15 cellular contexts compared by ENCODE assay signal in the genomic region with DNA sequence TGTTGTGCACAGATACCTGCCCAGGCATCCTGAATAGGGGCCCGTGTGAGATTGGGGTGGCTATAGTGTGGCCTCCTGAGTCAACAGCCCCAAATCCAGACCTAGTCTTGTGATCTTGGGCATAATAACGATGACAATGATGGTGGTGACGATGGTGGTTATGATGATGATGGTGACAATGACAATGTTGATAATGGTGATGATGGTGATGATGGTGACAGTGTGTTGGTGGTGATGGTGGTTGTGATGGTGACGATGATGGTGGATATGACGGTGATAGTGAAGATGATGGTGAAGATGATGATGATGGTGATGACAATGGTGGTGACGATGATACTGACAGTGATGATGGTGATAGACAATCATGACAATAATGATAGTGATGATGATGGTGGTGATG. TPM values are rescaled to one million over a fixed set of nuclear protein-coding genes. Genes with fewer than 3 reads are reported as not detected.
DNase-seq lines count a peak whose midpoint lies in the region; ATAC-seq and TF ChIP-seq lines count a peak whose summit lies in the region.
"Had no signal": no experiment of that assay in that cellular context is flagged by ENCODE, and none has a peak within 500 bp of the region (broad histone marks: within the 10 kb centered on the region; RNA-seq: fewer than 3 reads in every experiment).

No MANE protein-coding gene starts in this region.

- H3K27me3 Mint-ChIP-seq in CD4-positive, alpha-beta T cell = no peaks in the 10 kb centered on the region

- H3K36me3 ChIP-seq in esophagus muscularis mucosa = no peaks in the 10 kb centered on the region
- H3K36me3 ChIP-seq in trophoblast cell (ENCODE audit: control insufficient read depth in 1 of 2, insufficient read depth in 2 of 2, low read length in 2 of 2) = peaks cover 0 to 6% of the 10 kb centered on the region in 2 experiments

- peak overlapping the region; percentile 14 for H3K9ac ChIP-seq in trophoblast cell (ENCODE audit: low read length)

- H2BK5ac ChIP-seq in trophoblast cell (ENCODE audit: low read depth, low read length, poor library complexity) = no peak overlapping the region

- H3K36me3 Mint-ChIP-seq in CD4-positive, alpha-beta T cell (ENCODE audit: low read depth) = peaks cover 27% of the 10 kb centered on the region

- peaks cover 14% of the 10 kb centered on the region for H3K79me2 ChIP-seq in trophoblast cell (ENCODE audit: control insufficient read depth, insufficient read depth, low read length, poor library complexity)

- peaks cover 30% of the 10 kb centered on the region for H3K79me1 ChIP-seq in trophoblast cell (ENCODE audit: low read length)

- no peak for DNase-seq in CD4-positive, alpha-beta T cell
- DNase-seq in HEK293T (ENCODE audit: extremely low spot score) = no peak
- DNase-seq in esophagus muscularis mucosa (ENCODE audit: extremely low spot score) = no peak
- DNase-seq in trophoblast cell = no peak
- no peak for DNase-seq in DMS79 treated with DMSO at 0.1 percent for 48 hours (lab: John Stamatoyannopoulos, UW)
- no peak for DNase-seq in HPDE6-E6E7 (ENCODE audit: extremely low spot score)
- DNase-seq in NCI-H2171 (lab: John Stamatoyannopoulos, UW) = no peak
- DNase-seq: activated naive CD4-positive, alpha-beta T cell treated with Interleukin-2 at 50 U/mL for 16 hours; BE2C; NCI-H1930; NCI-H774; SIG-M5; stimulated activated CD4-positive, alpha-beta T cell treated with anti-CD3 and anti-CD28 coated beads, Interleukin-15, amount 100 ng/mL, for 24 hours had no signal

- H3K4ac ChIP-seq in trophoblast cell (ENCODE audit: low read depth, low read length) = no peak overlapping the region

- peaks cover 34% of the 10 kb centered on the region for H3K4me1 Mint-ChIP-seq in CD4-positive, alpha-beta T cell (ENCODE audit: low read depth)

- no peak overlapping the region for H3K18ac ChIP-seq in trophoblast cell (ENCODE audit: low read length)

- H4K12ac ChIP-seq in trophoblast cell (ENCODE audit: low read depth, low read length) = no peak overlapping the region

- H3K27ac Mint-ChIP-seq in CD4-positive, alpha-beta T cell = peak overlapping the region; percentile 85

- CTCF ChIA-PET in CD4-positive, alpha-beta T cell (lab: Charles Lee) = interaction anchor here (0.9 to 1.7 kb wide), 4 partner anchors 14 to 371 kb away, joined by 4 to 9 read pairs (median 5); no protein-coding TSS in a partner anchor
- CTCF ChIA-PET in HEK293T (lab: Yijun Ruan, JAX) = interaction anchor here (1.0 to 1.7 kb wide), 4 partner anchors 13 to 81 kb away, joined by 4 to 9 read pairs (median 8); partner anchors contain the start of gene ADRM1

- H3K23ac ChIP-seq in trophoblast cell (ENCODE audit: low read length) = no peak overlapping the region

- H3K27ac ChIP-seq in CD4-positive, alpha-beta T cell (ENCODE audit: low read depth, low read length) = no peak overlapping the region
- H3K27ac ChIP-seq in esophagus muscularis mucosa (replicated peaks in 1 of 4) (peak overlapping the region; percentile 54 to 77 (median 67)), trophoblast cell (ENCODE audit: low read depth, low read length) (no peak overlapping the region)

- H3K14ac ChIP-seq in trophoblast cell (ENCODE audit: low read length) = no peak overlapping the region

- H3K27me3 ChIP-seq in CD4-positive, alpha-beta T cell (ENCODE audit: control insufficient read depth, insufficient read depth, low read length) = no peaks in the 10 kb centered on the region
- no peaks in the 10 kb centered on the region for H3K27me3 ChIP-seq in esophagus muscularis mucosa
- H3K27me3 ChIP-seq in trophoblast cell (ENCODE audit: insufficient read depth, low read length) = no peaks in the 10 kb centered on the region
- H3K27me3 ChIP-seq: BE2C had no signal

- H3K9me3 Mint-ChIP-seq in CD4-positive, alpha-beta T cell = peaks cover 4% of the 10 kb centered on the region

- ATAC-seq in CD4-positive, alpha-beta T cell (ENCODE audit: poor library complexity) = no peak
- no peak for ATAC-seq in HG03565 (IDR thresholded peaks at IDR 0.05; ENCODE audit: unreplicated experiment)

- no peak overlapping the region for H4K8ac ChIP-seq in trophoblast cell (ENCODE audit: low read depth, low read length)

- no peak overlapping the region for H2AFZ ChIP-seq in trophoblast cell (ENCODE audit: insufficient read depth, low read length, poor library complexity)

- TF ChIP-seq CTCF in CD4-positive, alpha-beta T cell (IDR thresholded peaks at IDR 0.05) = no peak
- TF ChIP-seq CTCF in esophagus muscularis mucosa (IDR thresholded peaks at IDR 0.05) = no peak

- WGBS in esophagus muscularis mucosa = 84% methylated on average over 6 of the region's 6 CpGs
- WGBS in trophoblast cell (ENCODE audit: extremely low coverage, insufficient coverage, insufficient read length) = no CpG with 5 or more reads among the region's 6 CpGs

- no peak for TF ChIP-seq POLR2A in esophagus muscularis mucosa (IDR thresholded peaks at IDR 0.05; ENCODE audit: low read depth)

- H4K91ac ChIP-seq in trophoblast cell (ENCODE audit: low read depth, low read length) = no peak overlapping the region

- TF ChIP-seq EP300 in esophagus muscularis mucosa (IDR thresholded peaks at IDR 0.05) = no peak

- H3K4me1 ChIP-seq in esophagus muscularis mucosa (peaks cover 47 to 63% (median 57%) of the 10 kb centered on the region in 4 donors), trophoblast cell (ENCODE audit: control insufficient read depth in 1 of 2, insufficient read depth in 2 of 2, low read length in 2 of 2) (peaks cover 19 to 28% of the 10 kb centered on the region in 2 experiments)

- H3K4me3 ChIP-seq in esophagus muscularis mucosa (no peak overlapping the region), trophoblast cell (ENCODE audit: low read depth, low read length) (no peak overlapping the region)

- no peaks in the 10 kb centered on the region for H3K9me3 ChIP-seq in CD4-positive, alpha-beta T cell (ENCODE audit: control insufficient read depth, low read length)
- H3K9me3 ChIP-seq in esophagus muscularis mucosa = no peaks in the 10 kb centered on the region
- no peaks in the 10 kb centered on the region for H3K9me3 ChIP-seq in trophoblast cell (ENCODE audit: insufficient read depth, low read depth, low read length)
- H3K9me3 ChIP-seq: BE2C had no signal

- no peak overlapping the region for H2BK12ac ChIP-seq in trophoblast cell (ENCODE audit: low read length)

- no peak overlapping the region for H2AK5ac ChIP-seq in trophoblast cell (ENCODE audit: low read length)

- H3K4me3 Mint-ChIP-seq in CD4-positive, alpha-beta T cell = peak overlapping the region; percentile 47

- no peak overlapping the region for H2BK120ac ChIP-seq in trophoblast cell (ENCODE audit: insufficient read depth, low read length, poor library complexity)

- no peak overlapping the region for H3K4me2 ChIP-seq in trophoblast cell (ENCODE audit: low read length)

- intact Hi-C loops in CD4-positive, alpha-beta T cell (cut with DNase I, micrococcal nuclease) = loop anchor here (1.0 to 10.0 kb wide), 4 partner anchors 80 to 833 kb away; partner anchors contain the start of genes ADRM1 (in 2 of the 2), MRGBP (in 1 of the 2) and YTHDF1 (in 1 of the 2)
- intact Hi-C loops in esophagus muscularis mucosa (cut with DNase I) = no loop called here

- POLR2A ChIA-PET in CD4-positive, alpha-beta T cell (lab: Charles Lee) = interaction anchor here (1.0 kb wide), 1 partner anchor 371 kb away, joined by 6 read pairs; no protein-coding TSS in a partner anchor
- POLR2A ChIA-PET in HEK293T (lab: Yijun Ruan, JAX) = no interaction called here

TF ChIP-seq in HEK293T, 16 proteins besides CTCF, POLR2A, EP300 and RAD21:
- no peak for TF ChIP-seq FOXM1 (IDR thresholded peaks at IDR 0.05; ENCODE audit: borderline replicate concordance)
- no peak for TF ChIP-seq BHLHE40 (IDR thresholded peaks at IDR 0.05; ENCODE audit: borderline replicate concordance)
- TF ChIP-seq LEF1 (IDR thresholded peaks at IDR 0.05; ENCODE audit: borderline replicate concordance) = no peak
- TF ChIP-seq NFRKB (IDR thresholded peaks at IDR 0.05) = no peak
- TF ChIP-seq CTBP1 (IDR thresholded peaks at IDR 0.05; ENCODE audit: borderline replicate concordance) = peak; percentile 53; the same call in 1 of the 2 replicates
- 0 out of 2 replicates have a peak, but pooled peaks have one; percentile 33 for TF ChIP-seq TARDBP (IDR thresholded peaks at IDR 0.05)
- TF ChIP-seq ARNT (IDR thresholded peaks at IDR 0.05) = no peak
- TF ChIP-seq FOXA1 (IDR thresholded peaks at IDR 0.05) = no peak
- TF ChIP-seq SUZ12 (IDR thresholded peaks at IDR 0.05) = no peak

RNA-seq across cellular contexts. Expression of gene RPS21, which starts 5.1 kb away (rescaled TPM):
- 1,000 to 10,000 TPM; 3,015 to 3,210 TPM for total RNA-seq in CD4-positive, alpha-beta T cell
- total RNA-seq in esophagus muscularis mucosa = 1,000 to 10,000 TPM in 2 of 4 donors, 100 to 1,000 TPM in 2; 581 to 2,787 (median 1,391) TPM
- polyA plus RNA-seq in trophoblast cell (2013) = 2,264 and 2,365 TPM in 2 replicates

RNA-seq across cellular contexts. Expression of gene LAMA5, which starts 14.7 kb away (rescaled TPM):
- under 1 TPM; 0.16 to 0.78 TPM for total RNA-seq in CD4-positive, alpha-beta T cell
- total RNA-seq in esophagus muscularis mucosa = 100 to 1,000 TPM in 3 of 4 donors, 10 to 100 TPM in 1; 70.1 to 257 (median 150) TPM
- polyA plus RNA-seq in trophoblast cell (2013) = 135 and 147 TPM in 2 replicates

RNA-seq across cellular contexts. Expression of gene CABLES2, which starts 25.2 kb away (rescaled TPM):
- total RNA-seq in CD4-positive, alpha-beta T cell = 1 to 10 TPM; 4.4 TPM
- 1 to 10 TPM; 2.0 to 6.9 (median 4.1) TPM for total RNA-seq in esophagus muscularis mucosa
- 15.0 and 15.1 TPM in 2 replicates for polyA plus RNA-seq in trophoblast cell (2013)

RNA-seq across cellular contexts. Expression of gene RBBP8NL, which starts 45.5 kb away (rescaled TPM):
- total RNA-seq in CD4-positive, alpha-beta T cell = not detected
- total RNA-seq in esophagus muscularis mucosa = not detected
- 7.9 TPM in 2 replicates for polyA plus RNA-seq in trophoblast cell (2013)
- total RNA-seq: osteocyte had no signal

Comparison
In these comparisons a context has a peak if more than half of its experiments do, and no peak if none do; other contexts are left out.
1. H3K27ac ChIP-seq: peak in esophagus muscularis mucosa (4 of 4); none in CD4-positive, alpha-beta T cell (single experiment) and trophoblast cell (single experiment).
2. RNA of gene LAMA5, which starts 14.7 kb away (total RNA-seq): 70.1 to 257 TPM in esophagus muscularis mucosa; 0.16 to 0.78 TPM in CD4-positive, alpha-beta T cell; every median in the first group is over 10 times any median in the second.